15 cellular contexts compared by ENCODE assay signal in the genomic region with DNA sequence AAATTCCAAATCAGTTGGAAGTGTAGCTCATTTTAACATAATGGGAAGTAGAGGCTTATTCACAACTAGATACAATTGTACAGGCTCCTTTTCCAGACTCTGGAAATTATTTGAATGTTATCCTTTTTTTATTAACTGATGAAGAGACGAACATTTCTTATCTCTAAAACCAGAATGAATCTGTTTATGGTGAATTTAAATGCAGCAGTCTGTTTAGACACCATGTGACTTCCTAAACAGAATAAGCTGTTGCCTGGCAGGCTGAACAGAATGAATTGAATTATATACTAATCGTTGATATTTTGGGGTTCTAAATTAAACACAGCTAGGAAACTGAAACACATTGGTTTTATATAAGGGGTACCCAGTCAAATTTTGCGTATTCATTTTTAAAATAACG. TPM values are rescaled to one million over a fixed set of nuclear protein-coding genes. Genes with fewer than 3 reads are reported as not detected.
DNase-seq lines count a peak whose midpoint lies in the region; ATAC-seq and TF ChIP-seq lines count a peak whose summit lies in the region.
"Had no signal": no experiment of that assay in that cellular context is flagged by ENCODE, and none has a peak within 500 bp of the region (broad histone marks: within the 10 kb centered on the region; RNA-seq: fewer than 3 reads in every experiment).

No MANE protein-coding gene starts in this region.

- H3K4me1 Mint-ChIP-seq in activated T-cell treated with anti-CD3 and anti-CD28 coated beads, Interleukin-2, amount 50 U/mL, for 24 hours (ENCODE audit: low read depth): peaks cover 42% of the 10 kb centered on the region
- peaks cover 39% of the 10 kb centered on the region for H3K4me1 Mint-ChIP-seq in activated T-cell treated with anti-CD3 and anti-CD28 coated beads, Interleukin-2, amount 50 U/mL, for 4 hours (ENCODE audit: low read depth)
- peaks cover 29% of the 10 kb centered on the region for H3K4me1 Mint-ChIP-seq in endodermal cell

- peak overlapping the region; percentile 8 for H3K27ac Mint-ChIP-seq in activated T-cell treated with anti-CD3 and anti-CD28 coated beads, Interleukin-2, amount 50 U/mL, for 24 hours
- no peak overlapping the region for H3K27ac Mint-ChIP-seq in endodermal cell
- H3K27ac Mint-ChIP-seq: CD8-positive, alpha-beta T cell; H9 had no signal

- no peaks in the 10 kb centered on the region for H3K9me3 ChIP-seq in PC-3 (ENCODE audit: low read length)
- H3K9me3 ChIP-seq in endodermal cell (ENCODE audit: control insufficient read depth, low read length): no peaks in the 10 kb centered on the region
- no peaks in the 10 kb centered on the region for H3K9me3 ChIP-seq in skeletal muscle satellite cell (replicated peaks; ENCODE audit: low read length)
- H3K9me3 ChIP-seq: Caco-2 had no signal

- no peak for TF ChIP-seq CTCF in PC-3 (conservative IDR thresholded peaks at IDR 0.05; ENCODE audit: low read depth, low read length)
- TF ChIP-seq CTCF in endodermal cell (conservative IDR thresholded peaks at IDR 0.05): no peak

- no peaks in the 10 kb centered on the region for H3K9me2 ChIP-seq in PC-3 (replicated peaks; ENCODE audit: low read length)

- H3K36me3 ChIP-seq in PC-3 (ENCODE audit: low read depth, low read length): peaks cover 51% of the 10 kb centered on the region
- H3K36me3 ChIP-seq in endodermal cell (ENCODE audit: control insufficient read depth, insufficient read depth, low read length): peaks cover 75% of the 10 kb centered on the region
- peaks cover 67% of the 10 kb centered on the region for H3K36me3 ChIP-seq in skeletal muscle satellite cell (ENCODE audit: insufficient read depth, low read length)

- POLR2A ChIA-PET in PC-3 (lab: Charles Lee; ENCODE audit: unreplicated experiment): no interaction called here

- H3K36me3 Mint-ChIP-seq in activated T-cell treated with anti-CD3 and anti-CD28 coated beads, Interleukin-2, amount 50 U/mL, for 24 hours (ENCODE audit: low read depth): peaks cover 89% of the 10 kb centered on the region
- H3K36me3 Mint-ChIP-seq in activated T-cell treated with anti-CD3 and anti-CD28 coated beads, Interleukin-2, amount 50 U/mL, for 4 hours (ENCODE audit: insufficient read depth): peaks cover 47% of the 10 kb centered on the region
- H3K36me3 Mint-ChIP-seq in endodermal cell (ENCODE audit: low read depth): peaks cover 65% of the 10 kb centered on the region

- H4K20me1 ChIP-seq in PC-3 (ENCODE audit: low read length): peaks cover 26% of the 10 kb centered on the region

- 0 out of 2 replicates have a peak overlapping the region, but pooled peaks have one; percentile 88 for H3K4me2 ChIP-seq in PC-3 (ENCODE audit: low read length)
- peak overlapping the region; percentile 81 for H3K4me2 ChIP-seq in skeletal muscle satellite cell (ENCODE audit: low read length)

- BruUV-seq in PC-3 (replicated peaks; lab: Mats Ljungman, UMichigan): no TSS peak

- no peaks in the 10 kb centered on the region for H3K27me3 ChIP-seq in PC-3 (ENCODE audit: low read length)
- H3K27me3 ChIP-seq in endodermal cell (ENCODE audit: control insufficient read depth, insufficient read depth, low read length, poor library complexity, severe bottlenecking): no peaks in the 10 kb centered on the region
- H3K27me3 ChIP-seq in skeletal muscle satellite cell (ENCODE audit: control insufficient read depth, insufficient read depth, low read length): no peaks in the 10 kb centered on the region

- in situ Hi-C loops in G401 (cut with HindIII; ENCODE audit: low sequenced_read_pairs): no loop called here

- H3K27me3 Mint-ChIP-seq in activated T-cell treated with anti-CD3 and anti-CD28 coated beads, Interleukin-2, amount 50 U/mL, for 24 hours: no peaks in the 10 kb centered on the region
- no peaks in the 10 kb centered on the region for H3K27me3 Mint-ChIP-seq in activated T-cell treated with anti-CD3 and anti-CD28 coated beads, Interleukin-2, amount 50 U/mL, for 4 hours (ENCODE audit: low read depth)
- no peaks in the 10 kb centered on the region for H3K27me3 Mint-ChIP-seq in endodermal cell (ENCODE audit: insufficient read depth)

- no peak overlapping the region for H3K4me3 ChIP-seq in PC-3 (ENCODE audit: low read length)
- H3K4me3 ChIP-seq in endodermal cell (ENCODE audit: low read length): peak overlapping the region; percentile 99
- no peak overlapping the region for H3K4me3 ChIP-seq in skeletal muscle satellite cell (ENCODE audit: low read length)

- whole genome bisulfite sequencing in endodermal cell (ENCODE audit: insufficient coverage in 1 of 2, insufficient read length in 1 of 2), 2 experiments: 89 to 98% methylated on average over 3 to 4 of the region's 4 CpGs

- DNase-seq in activated T-cell treated with anti-CD3 and anti-CD28 coated beads, Interleukin-2, amount 50 U/mL, for 24 hours: no peak
- DNase-seq in activated T-cell treated with anti-CD3 and anti-CD28 coated beads, Interleukin-2, amount 50 U/mL, for 4 hours: no peak
- DNase-seq in PC-3: no peak
- DNase-seq in endodermal cell: no peak
- DNase-seq in G401 (ENCODE audit: low spot score): no peak
- DNase-seq in LoVo (ENCODE audit: low spot score): no peak
- DNase-seq: Caco-2; CD8-positive, alpha-beta T cell; GOT3; H9 had no signal

- intact Hi-C loops in PC-3 (cut with micrococcal nuclease): no loop called here

- H2AFZ ChIP-seq in PC-3 (ENCODE audit: low read length): no peak overlapping the region

- peaks cover 55% of the 10 kb centered on the region for H3K79me2 ChIP-seq in PC-3 (ENCODE audit: low read length)

- CTCF ChIA-PET in PC-3 (lab: Charles Lee): no interaction called here

- H3K9ac ChIP-seq in PC-3 (ENCODE audit: low read length) (no peak overlapping the region), endodermal cell (ENCODE audit: extremely low read depth, low read length, poor library complexity, severe bottlenecking) (no peak overlapping the region), skeletal muscle satellite cell (ENCODE audit: low read depth, low read length) (no peak overlapping the region)

- H3K4me3 Mint-ChIP-seq in activated T-cell treated with anti-CD3 and anti-CD28 coated beads, Interleukin-2, amount 50 U/mL, for 24 hours: no peak overlapping the region
- H3K4me3 Mint-ChIP-seq in activated T-cell treated with anti-CD3 and anti-CD28 coated beads, Interleukin-2, amount 50 U/mL, for 4 hours: no peak overlapping the region
- no peak overlapping the region for H3K4me3 Mint-ChIP-seq in endodermal cell
- H3K4me3 Mint-ChIP-seq: CD14-positive monocyte; CD8-positive, alpha-beta T cell; H9 had no signal

- peaks cover 31% of the 10 kb centered on the region for H3K4me1 ChIP-seq in PC-3 (ENCODE audit: insufficient read depth, low read length)
- H3K4me1 ChIP-seq in endodermal cell (ENCODE audit: control insufficient read depth, insufficient read depth, low read length): no peaks in the 10 kb centered on the region
- peaks cover 52% of the 10 kb centered on the region for H3K4me1 ChIP-seq in skeletal muscle satellite cell (ENCODE audit: control insufficient read depth, insufficient read depth, low read length)

- no peaks in the 10 kb centered on the region for H3F3A ChIP-seq in PC-3 (ENCODE audit: low read length, unreplicated experiment)

- no peak overlapping the region for H3K27ac ChIP-seq in PC-3 (ENCODE audit: low read length)
- H3K27ac ChIP-seq in endodermal cell (ENCODE audit: low read depth, low read length): no peak overlapping the region
- H3K27ac ChIP-seq: 22Rv1, HL-60 had no signal

- no peak for ATAC-seq in activated T-cell treated with anti-CD3 and anti-CD28 coated beads, Interleukin-2, amount 50 U/mL, for 4 hours
- ATAC-seq in PC-3: no peak
- no peak for ATAC-seq in HG02623 (IDR thresholded peaks at IDR 0.05; ENCODE audit: unreplicated experiment)
- ATAC-seq: CD8-positive, alpha-beta T cell had no signal

- H3K9me3 Mint-ChIP-seq in activated T-cell treated with anti-CD3 and anti-CD28 coated beads, Interleukin-2, amount 50 U/mL, for 24 hours: no peaks in the 10 kb centered on the region
- no peaks in the 10 kb centered on the region for H3K9me3 Mint-ChIP-seq in activated T-cell treated with anti-CD3 and anti-CD28 coated beads, Interleukin-2, amount 50 U/mL, for 4 hours
- no peaks in the 10 kb centered on the region for H3K9me3 Mint-ChIP-seq in endodermal cell
- H3K9me3 Mint-ChIP-seq: CD14-positive monocyte; CD8-positive, alpha-beta T cell; H9 had no signal

RNA-seq across cellular contexts. Expression of a gene that starts 4.0 kb away (rescaled TPM):
- 100 to 1,000 TPM; 195 to 216 (median 210) TPM for total RNA-seq in activated T-cell treated with anti-CD3 and anti-CD28 coated beads, Interleukin-2, amount 50 U/mL, for 4 hours
- total RNA-seq in PC-3 (2014; rRNA removed): 182 and 184 TPM in 2 replicates
- 100 to 1,000 TPM; 152 to 174 TPM for total RNA-seq in endodermal cell
- polyA plus RNA-seq in endodermal cell (2013, experiment 1 of 2): 127 TPM
- 122 TPM for polyA plus RNA-seq in endodermal cell (2013, experiment 2 of 2)
- 267 and 339 TPM in 2 replicates for total RNA-seq in skeletal muscle satellite cell (2012; rRNA removed)
- 134 and 174 TPM in 2 replicates for total RNA-seq in G401 (2014; rRNA removed; shearing (Covaris generic))
